In the genomic region with DNA sequence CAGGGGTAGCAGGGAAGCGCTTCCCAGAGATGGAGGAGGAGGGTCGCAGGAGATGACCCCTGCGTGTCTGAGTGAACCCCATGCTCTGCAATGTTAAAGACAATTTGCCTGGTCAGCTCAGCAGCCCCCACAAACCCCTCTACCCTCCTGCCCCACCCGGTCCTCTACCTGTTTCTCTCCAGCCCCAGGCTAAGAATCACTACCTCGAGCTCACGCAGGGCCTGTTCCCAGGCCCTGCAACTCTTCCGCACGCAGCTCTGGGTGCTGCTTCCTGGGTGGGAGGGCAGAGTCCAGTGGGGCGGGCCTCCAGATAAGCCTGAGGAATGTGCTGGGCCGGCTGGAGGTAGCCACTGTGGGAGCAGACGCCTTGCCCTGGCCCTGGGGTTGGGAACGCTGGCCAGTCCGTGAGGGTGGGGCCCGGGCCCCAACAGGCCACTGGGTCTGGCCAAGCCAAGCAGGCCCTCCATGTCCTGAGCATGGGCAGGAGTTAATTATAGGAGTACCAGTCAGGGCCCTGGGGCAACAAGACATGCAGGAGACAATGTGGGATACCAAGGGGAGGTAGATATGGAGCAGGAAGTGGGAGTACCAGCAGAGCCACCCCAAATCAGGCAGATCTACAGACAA, we compare ENCODE assay signal across 1 cellular context.
TF ChIP-seq lines count a peak whose summit lies in the region.

No MANE protein-coding gene starts in this region.

TF ChIP-seq in HepG2, 621 proteins besides CTCF, POLR2A, EP300 and RAD21 (continued from another document and continues in another):
- no peak for TF ChIP-seq TFDP1 (CRISPR knock-in tag; IDR thresholded peaks at IDR 0.05; ENCODE audit: borderline replicate concordance)
- TF ChIP-seq, protein P1, sequence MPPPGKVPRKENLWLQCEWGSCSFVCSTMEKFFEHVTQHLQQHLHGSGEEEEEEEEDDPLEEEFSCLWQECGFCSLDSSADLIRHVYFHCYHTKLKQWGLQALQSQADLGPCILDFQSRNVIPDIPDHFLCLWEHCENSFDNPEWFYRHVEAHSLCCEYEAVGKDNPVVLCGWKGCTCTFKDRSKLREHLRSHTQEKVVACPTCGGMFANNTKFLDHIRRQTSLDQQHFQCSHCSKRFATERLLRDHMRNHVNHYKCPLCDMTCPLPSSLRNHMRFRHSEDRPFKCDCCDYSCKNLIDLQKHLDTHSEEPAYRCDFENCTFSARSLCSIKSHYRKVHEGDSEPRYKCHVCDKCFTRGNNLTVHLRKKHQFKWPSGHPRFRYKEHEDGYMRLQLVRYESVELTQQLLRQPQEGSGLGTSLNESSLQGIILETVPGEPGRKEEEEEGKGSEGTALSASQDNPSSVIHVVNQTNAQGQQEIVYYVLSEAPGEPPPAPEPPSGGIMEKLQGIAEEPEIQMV (CRISPR knock-in tag; IDR thresholded peaks at IDR 0.05; ENCODE audit: low read depth): peak; percentile 22; the same call in 1 of the 2 replicates
- TF ChIP-seq GMEB2 (CRISPR knock-in tag; IDR thresholded peaks at IDR 0.05; ENCODE audit: low read depth): no peak
- no peak for TF ChIP-seq HMG20B (CRISPR knock-in tag; conservative IDR thresholded peaks at IDR 0.05)
- TF ChIP-seq SALL1 (CRISPR knock-in tag; IDR thresholded peaks at IDR 0.05): peak; percentile 75
- TF ChIP-seq, protein P2, sequence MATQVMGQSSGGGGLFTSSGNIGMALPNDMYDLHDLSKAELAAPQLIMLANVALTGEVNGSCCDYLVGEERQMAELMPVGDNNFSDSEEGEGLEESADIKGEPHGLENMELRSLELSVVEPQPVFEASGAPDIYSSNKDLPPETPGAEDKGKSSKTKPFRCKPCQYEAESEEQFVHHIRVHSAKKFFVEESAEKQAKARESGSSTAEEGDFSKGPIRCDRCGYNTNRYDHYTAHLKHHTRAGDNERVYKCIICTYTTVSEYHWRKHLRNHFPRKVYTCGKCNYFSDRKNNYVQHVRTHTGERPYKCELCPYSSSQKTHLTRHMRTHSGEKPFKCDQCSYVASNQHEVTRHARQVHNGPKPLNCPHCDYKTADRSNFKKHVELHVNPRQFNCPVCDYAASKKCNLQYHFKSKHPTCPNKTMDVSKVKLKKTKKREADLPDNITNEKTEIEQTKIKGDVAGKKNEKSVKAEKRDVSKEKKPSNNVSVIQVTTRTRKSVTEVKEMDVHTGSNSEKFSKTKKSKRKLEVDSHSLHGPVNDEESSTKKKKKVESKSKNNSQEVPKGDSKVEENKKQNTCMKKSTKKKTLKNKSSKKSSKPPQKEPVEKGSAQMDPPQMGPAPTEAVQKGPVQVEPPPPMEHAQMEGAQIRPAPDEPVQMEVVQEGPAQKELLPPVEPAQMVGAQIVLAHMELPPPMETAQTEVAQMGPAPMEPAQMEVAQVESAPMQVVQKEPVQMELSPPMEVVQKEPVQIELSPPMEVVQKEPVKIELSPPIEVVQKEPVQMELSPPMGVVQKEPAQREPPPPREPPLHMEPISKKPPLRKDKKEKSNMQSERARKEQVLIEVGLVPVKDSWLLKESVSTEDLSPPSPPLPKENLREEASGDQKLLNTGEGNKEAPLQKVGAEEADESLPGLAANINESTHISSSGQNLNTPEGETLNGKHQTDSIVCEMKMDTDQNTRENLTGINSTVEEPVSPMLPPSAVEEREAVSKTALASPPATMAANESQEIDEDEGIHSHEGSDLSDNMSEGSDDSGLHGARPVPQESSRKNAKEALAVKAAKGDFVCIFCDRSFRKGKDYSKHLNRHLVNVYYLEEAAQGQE (IDR thresholded peaks at IDR 0.05; ENCODE audit: borderline replicate concordance in 1 of 2, low read depth in 1 of 2, low read length in 2 of 2): no peak
- no peak for TF ChIP-seq DZIP1 (CRISPR knock-in tag; IDR thresholded peaks at IDR 0.05)
- no peak for TF ChIP-seq ZNF235 (CRISPR knock-in tag; IDR thresholded peaks at IDR 0.05; ENCODE audit: borderline replicate concordance)
- TF ChIP-seq, protein P3, sequence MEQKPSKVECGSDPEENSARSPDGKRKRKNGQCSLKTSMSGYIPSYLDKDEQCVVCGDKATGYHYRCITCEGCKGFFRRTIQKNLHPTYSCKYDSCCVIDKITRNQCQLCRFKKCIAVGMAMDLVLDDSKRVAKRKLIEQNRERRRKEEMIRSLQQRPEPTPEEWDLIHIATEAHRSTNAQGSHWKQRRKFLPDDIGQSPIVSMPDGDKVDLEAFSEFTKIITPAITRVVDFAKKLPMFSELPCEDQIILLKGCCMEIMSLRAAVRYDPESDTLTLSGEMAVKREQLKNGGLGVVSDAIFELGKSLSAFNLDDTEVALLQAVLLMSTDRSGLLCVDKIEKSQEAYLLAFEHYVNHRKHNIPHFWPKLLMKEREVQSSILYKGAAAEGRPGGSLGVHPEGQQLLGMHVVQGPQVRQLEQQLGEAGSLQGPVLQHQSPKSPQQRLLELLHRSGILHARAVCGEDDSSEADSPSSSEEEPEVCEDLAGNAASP (CRISPR knock-in tag; IDR thresholded peaks at IDR 0.05; ENCODE audit: borderline replicate concordance): peak; percentile 47; the same call in 1 of the 2 replicates
- TF ChIP-seq ZNF496 (CRISPR knock-in tag; IDR thresholded peaks at IDR 0.05; ENCODE audit: insufficient replicate concordance): no peak
- peak; percentile 70 for TF ChIP-seq ZNF317 (CRISPR knock-in tag; IDR thresholded peaks at IDR 0.05)
- TF ChIP-seq HHEX (CRISPR knock-in tag; IDR thresholded peaks at IDR 0.05): no peak; the same call in 1 of the 2 replicates
- TF ChIP-seq MED1 (CRISPR knock-in tag; IDR thresholded peaks at IDR 0.05): peak; percentile 73; the same call in 1 of the 2 replicates
- no peak for TF ChIP-seq HOXD1 (CRISPR knock-in tag; IDR thresholded peaks at IDR 0.05)
- peak; percentile 53; the same call in 1 of the 2 replicates for TF ChIP-seq TAF1 (CRISPR knock-in tag; IDR thresholded peaks at IDR 0.05)
- TF ChIP-seq ATF5 (CRISPR knock-in tag; IDR thresholded peaks at IDR 0.05; ENCODE audit: low read depth): no peak
- TF ChIP-seq, protein P4, sequence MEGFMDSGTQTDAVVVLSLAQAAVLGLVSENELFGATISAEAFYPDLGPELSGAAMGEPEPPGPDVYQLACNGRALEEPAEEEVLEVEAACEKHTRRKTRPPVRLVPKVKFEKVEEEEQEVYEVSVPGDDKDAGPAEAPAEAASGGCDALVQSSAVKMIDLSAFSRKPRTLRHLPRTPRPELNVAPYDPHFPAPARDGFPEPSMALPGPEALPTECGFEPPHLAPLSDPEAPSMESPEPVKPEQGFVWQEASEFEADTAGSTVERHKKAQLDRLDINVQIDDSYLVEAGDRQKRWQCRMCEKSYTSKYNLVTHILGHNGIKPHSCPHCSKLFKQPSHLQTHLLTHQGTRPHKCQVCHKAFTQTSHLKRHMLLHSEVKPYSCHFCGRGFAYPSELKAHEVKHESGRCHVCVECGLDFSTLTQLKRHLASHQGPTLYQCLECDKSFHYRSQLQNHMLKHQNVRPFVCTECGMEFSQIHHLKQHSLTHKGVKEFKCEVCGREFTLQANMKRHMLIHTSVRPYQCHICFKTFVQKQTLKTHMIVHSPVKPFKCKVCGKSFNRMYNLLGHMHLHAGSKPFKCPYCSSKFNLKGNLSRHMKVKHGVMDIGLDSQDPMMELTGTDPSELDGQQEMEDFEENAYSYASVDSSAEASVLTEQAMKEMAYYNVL (CRISPR knock-in tag; IDR thresholded peaks at IDR 0.05; ENCODE audit: borderline replicate concordance): no peak; the same call in 1 of the 2 replicates
- TF ChIP-seq, protein P5, sequence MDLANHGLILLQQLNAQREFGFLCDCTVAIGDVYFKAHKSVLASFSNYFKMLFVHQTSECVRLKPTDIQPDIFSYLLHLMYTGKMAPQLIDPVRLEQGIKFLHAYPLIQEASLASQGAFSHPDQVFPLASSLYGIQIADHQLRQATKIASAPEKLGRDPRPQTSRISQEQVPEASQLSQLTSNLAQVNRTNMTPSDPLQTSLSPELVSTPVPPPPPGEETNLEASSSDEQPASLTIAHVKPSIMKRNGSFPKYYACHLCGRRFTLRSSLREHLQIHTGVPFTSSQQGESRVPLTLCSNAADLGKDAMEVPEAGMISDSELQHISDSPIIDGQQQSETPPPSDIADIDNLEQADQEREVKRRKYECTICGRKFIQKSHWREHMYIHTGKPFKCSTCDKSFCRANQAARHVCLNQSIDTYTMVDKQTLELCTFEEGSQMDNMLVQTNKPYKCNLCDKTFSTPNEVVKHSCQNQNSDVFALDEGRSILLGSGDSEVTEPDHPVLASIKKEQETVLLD (CRISPR knock-in tag; IDR thresholded peaks at IDR 0.05; ENCODE audit: low read depth): no peak
- no peak; the same call in 1 of the 2 replicates for TF ChIP-seq AKAP8 (CRISPR knock-in tag; IDR thresholded peaks at IDR 0.05)
- TF ChIP-seq FOXP4 (CRISPR knock-in tag; IDR thresholded peaks at IDR 0.05): peak; percentile 10; the same call in 1 of the 2 replicates
- TF ChIP-seq, protein P6, sequence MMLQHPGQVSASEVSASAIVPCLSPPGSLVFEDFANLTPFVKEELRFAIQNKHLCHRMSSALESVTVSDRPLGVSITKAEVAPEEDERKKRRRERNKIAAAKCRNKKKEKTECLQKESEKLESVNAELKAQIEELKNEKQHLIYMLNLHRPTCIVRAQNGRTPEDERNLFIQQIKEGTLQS (CRISPR knock-in tag; IDR thresholded peaks at IDR 0.05): no peak
- peak; percentile 78; the same call in 1 of the 2 replicates for TF ChIP-seq REPIN1 (CRISPR knock-in tag; IDR thresholded peaks at IDR 0.05; ENCODE audit: borderline replicate concordance, low read depth)
- TF ChIP-seq ZNF10 (CRISPR knock-in tag; IDR thresholded peaks at IDR 0.05; ENCODE audit: borderline replicate concordance, low read depth): no peak
- no peak for TF ChIP-seq SP140L (CRISPR knock-in tag; IDR thresholded peaks at IDR 0.05; ENCODE audit: borderline replicate concordance)
- no peak for TF ChIP-seq ZNF616 (CRISPR knock-in tag; IDR thresholded peaks at IDR 0.05; ENCODE audit: low read depth)
- TF ChIP-seq BCLAF1 (IDR thresholded peaks at IDR 0.05): no peak
